23 cellular contexts compared by ENCODE assay signal in genomic region chr6:15968519-15968918, GRCh38.
"Had no signal": no experiment of that assay in that cellular context is flagged by ENCODE, and none has a peak within 500 bp of the region (broad histone marks: within the 10 kb centered on the region; RNA-seq: fewer than 3 reads in every experiment).

No MANE protein-coding gene starts in this region.

- H3K27me3 ChIP-seq: MG63 had no signal

- DNase-seq: KBM-7, MG63, NCI-H1092, NCI-H1105 treated with DMSO at 0.1 percent for 48 hours, NCI-H1417 treated with DMSO at 0.1 percent for 48 hours, NCI-H146, NCI-H1694 treated with DMSO at 0.1 percent for 48 hours, NCI-H1930, NCI-H2081 treated with DMSO at 0.1 percent for 48 hours, NCI-H2171, NCI-H446, NCI-H510A, NCI-H524 treated with DMSO at 0.1 percent for 48 hours, NCI-H69, NCI-H774, RPMI8226, SHP77, SK-N-SH, SW 1271 had no signal

- H3K4me2 ChIP-seq: SK-N-SH had no signal

- H3K27ac Mint-ChIP-seq: IgD-negative memory B cell had no signal

- H3K27me3 Mint-ChIP-seq: IgD-negative memory B cell had no signal

- H3K9ac ChIP-seq: SK-N-SH had no signal

- H3K9me3 ChIP-seq: MG63, SK-N-SH had no signal

- H3K4me3 Mint-ChIP-seq: IgD-negative memory B cell had no signal

- H3K4me3 ChIP-seq: MG63 had no signal

- H3K27ac ChIP-seq: HL-60 had no signal

- H3K36me3 ChIP-seq: MG63 had no signal

- FAIRE-seq: HTR-8/SVneo, RCC 7860 had no signal

- H3K4me1 Mint-ChIP-seq: IgD-negative memory B cell had no signal
